Comparison of ENCODE assay signal across 25 cellular contexts in genomic region chr2:195864316-195864715, GRCh38.
"Had no signal": no experiment of that assay in that cellular context is flagged by ENCODE, and none has a peak within 500 bp of the region (broad histone marks: within the 10 kb centered on the region; RNA-seq: fewer than 3 reads in every experiment).

No MANE protein-coding gene starts in this region.

- FAIRE-seq: HepG2, RCC 7860 had no signal

- H3K27ac ChIP-seq: SJSA1, SK-N-MC had no signal

- DNase-seq: IMR-90, Karpas-422, KG1, MG63, NCI-H1092, NCI-H1105 treated with DMSO at 0.1 percent for 48 hours, NCI-H1417 treated with DMSO at 0.1 percent for 48 hours, NCI-H146, NCI-H1694 treated with DMSO at 0.1 percent for 48 hours, NCI-H2029, NCI-H2081 treated with DMSO at 0.1 percent for 48 hours, NCI-H2171, NCI-H226, NCI-H446, NCI-H510A, NCI-H524 treated with DMSO at 0.1 percent for 48 hours, NCI-H69, NCI-H774, Right ventricle myocardium superior, RPMI8226, SIG-M5 had no signal

- H3K4me1 ChIP-seq: SJSA1 had no signal

- H3K9me3 ChIP-seq: MG63, SJSA1 had no signal

- H3K36me3 ChIP-seq: MG63, SJSA1 had no signal

- H3K4me3 ChIP-seq: MG63, SJSA1, SK-N-MC had no signal

- H3K27me3 ChIP-seq: MG63, SJSA1 had no signal
